ENCODE assay signal across 8 cellular contexts in the genomic region with DNA sequence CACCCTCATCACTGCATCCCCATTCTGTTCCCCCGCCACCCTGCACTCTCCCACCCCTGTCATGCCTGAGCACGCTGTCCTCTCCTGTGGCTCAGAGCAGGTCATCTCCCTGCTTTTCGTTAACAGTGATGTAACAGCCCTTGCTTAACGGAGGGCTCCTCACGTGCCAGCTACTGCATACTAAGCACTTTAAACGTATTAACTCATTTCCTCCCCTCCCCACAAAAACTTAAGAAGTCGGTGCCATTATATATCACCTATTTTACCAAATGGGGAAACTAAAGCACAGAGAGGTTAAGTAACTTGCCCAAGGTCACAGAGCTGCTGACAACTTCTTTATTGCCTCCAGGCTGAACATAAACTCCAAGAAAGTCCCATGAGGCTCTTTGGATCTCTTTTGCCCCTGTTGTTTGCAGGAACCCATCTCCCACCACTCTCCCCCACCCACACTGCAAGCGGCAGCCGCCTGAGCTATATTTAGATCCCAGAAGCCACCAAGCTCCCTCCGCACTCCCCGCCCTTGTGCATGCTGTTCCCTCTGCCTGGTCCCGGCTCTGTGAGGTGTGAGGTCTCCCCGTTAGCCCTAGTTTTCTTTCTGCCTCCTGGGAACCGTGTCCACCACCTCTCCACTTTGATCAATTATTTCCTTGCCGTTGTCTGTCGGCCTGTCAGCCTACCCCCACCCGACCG. TPM values are rescaled to one million over a fixed set of nuclear protein-coding genes. Genes with fewer than 3 reads are reported as not detected.
DNase-seq lines count a peak whose midpoint lies in the region; ATAC-seq and TF ChIP-seq lines count a peak whose summit lies in the region.

No MANE protein-coding gene starts in this region.

- H3K27ac ChIP-seq in CD8-positive, alpha-beta T cell (ENCODE audit: low read depth, low read length), result peak overlapping the region; percentile 49
- no peak overlapping the region for H3K27ac ChIP-seq in iPS-18a (ENCODE audit: low read length)

- peak overlapping the region; percentile 85 for H3K4me3 Mint-ChIP-seq in CD8-positive, alpha-beta T cell
- peak overlapping the region; percentile 82 for H3K4me3 Mint-ChIP-seq in activated T-helper 17 cell treated with anti-CD3 and anti-CD28 coated beads, Interleukin-2, amount 50 U/mL, for 72 hours

- H3K9me3 ChIP-seq in CD8-positive, alpha-beta T cell (ENCODE audit: low read length), result no peaks in the 10 kb centered on the region
- H3K9me3 ChIP-seq in iPS-18a (ENCODE audit: control insufficient read depth, low read depth, low read length), result no peaks in the 10 kb centered on the region

- H3K27ac Mint-ChIP-seq in CD8-positive, alpha-beta T cell, result peak overlapping the region; percentile 92
- peak overlapping the region; percentile 99 for H3K27ac Mint-ChIP-seq in activated T-helper 17 cell treated with anti-CD3 and anti-CD28 coated beads, Interleukin-2, amount 50 U/mL, for 72 hours

- POLR2A ChIA-PET in CD8-positive, alpha-beta T cell (lab: Charles Lee), result interaction anchor here (0.6 to 21.8 kb wide), 8 partner anchors 10 to 420 kb away, joined by 3 to 512 read pairs (median 3); partner anchors contain the start of genes C15orf39 and COX5A

- H3K4me1 Mint-ChIP-seq in CD8-positive, alpha-beta T cell (ENCODE audit: low read depth), result peaks cover 69% of the 10 kb centered on the region
- H3K4me1 Mint-ChIP-seq in activated T-helper 17 cell treated with anti-CD3 and anti-CD28 coated beads, Interleukin-2, amount 50 U/mL, for 72 hours, result peaks cover 48% of the 10 kb centered on the region

- peak overlapping the region; percentile 23 for H3K9ac ChIP-seq in iPS-18a (ENCODE audit: low read length)

- peaks cover 70% of the 10 kb centered on the region for H3K4me1 ChIP-seq in CD8-positive, alpha-beta T cell (ENCODE audit: insufficient read depth, low read length)
- peaks cover 21% of the 10 kb centered on the region for H3K4me1 ChIP-seq in iPS-18a (ENCODE audit: control insufficient read depth, low read depth, low read length)

- 8% methylated on average over 18 of the region's 18 CpGs for WGBS in lower leg skin, 2 donors

- H3K36me3 Mint-ChIP-seq in CD8-positive, alpha-beta T cell, result peaks cover 17% of the 10 kb centered on the region
- H3K36me3 Mint-ChIP-seq in activated T-helper 17 cell treated with anti-CD3 and anti-CD28 coated beads, Interleukin-2, amount 50 U/mL, for 72 hours (ENCODE audit: low read depth), result peaks cover 42% of the 10 kb centered on the region

- CTCF ChIA-PET in CD8-positive, alpha-beta T cell (lab: Charles Lee), result interaction anchor here (0.6 to 38.4 kb wide), 9 partner anchors 3 to 1975 kb away, joined by 3 to 1956 read pairs (median 5); partner anchors contain the start of genes CLK3, CSK and LMAN1L

- TF ChIP-seq POLR2A in lower leg skin (IDR thresholded peaks at IDR 0.05), result no peak

- no peak for TF ChIP-seq CTCF in CD8-positive, alpha-beta T cell (IDR thresholded peaks at IDR 0.05)
- TF ChIP-seq CTCF in lower leg skin (IDR thresholded peaks at IDR 0.05), result no peak

- peak; percentile 34 for ATAC-seq in CD8-positive, alpha-beta T cell
- ATAC-seq in activated T-helper 17 cell treated with anti-CD3 and anti-CD28 coated beads, Interleukin-2, amount 50 U/mL, for 72 hours (replicated peaks), result peak; percentile 29

- H3K36me3 ChIP-seq in CD8-positive, alpha-beta T cell (ENCODE audit: insufficient read depth, low read length), result no peaks in the 10 kb centered on the region
- no peaks in the 10 kb centered on the region for H3K36me3 ChIP-seq in iPS-18a (ENCODE audit: control insufficient read depth, low read depth, low read length)

- no peaks in the 10 kb centered on the region for H3K27me3 Mint-ChIP-seq in CD8-positive, alpha-beta T cell (ENCODE audit: low read depth)
- no peaks in the 10 kb centered on the region for H3K27me3 Mint-ChIP-seq in activated T-helper 17 cell treated with anti-CD3 and anti-CD28 coated beads, Interleukin-2, amount 50 U/mL, for 72 hours

- in situ Hi-C loops in KBM-7 (cut with MboI; ENCODE audit: low pct_unique_long_range_greater_than_20kb, low sequenced_read_pairs), result no loop called here

- H3K27me3 ChIP-seq in CD8-positive, alpha-beta T cell (ENCODE audit: insufficient read depth, low read length), result no peaks in the 10 kb centered on the region
- peaks cover 18% of the 10 kb centered on the region for H3K27me3 ChIP-seq in iPS-18a (ENCODE audit: control insufficient read depth, insufficient read depth, low read length)

- H3K9me3 Mint-ChIP-seq in CD8-positive, alpha-beta T cell, result no peaks in the 10 kb centered on the region
- H3K9me3 Mint-ChIP-seq in activated T-helper 17 cell treated with anti-CD3 and anti-CD28 coated beads, Interleukin-2, amount 50 U/mL, for 72 hours, result no peaks in the 10 kb centered on the region

- intact Hi-C loops in CD8-positive, alpha-beta T cell (cut with DNase I, micrococcal nuclease), result loop anchor here (1.0 to 10.0 kb wide), 7 partner anchors 10 to 864 kb away; partner anchors contain the start of genes COX5A (in 1 of the 2), IMP3 (in 1 of the 2), SNUPN (in 1 of the 2) and SNX33 (in 1 of the 2)
- intact Hi-C loops in lower leg skin (cut with DNase I; ENCODE audit: low total_unique reads), result loop anchor here (5.0 kb wide), 1 partner anchor 171 kb away; no protein-coding TSS in a partner anchor

- DNase-seq in CD8-positive, alpha-beta T cell, result peak in 4 of 7 experiments; percentile 52 to 69 (median 58)
- peak; percentile 80 for DNase-seq in KBM-7
- peak; percentile 19 to 55 (median 37) for DNase-seq in stimulated activated naive CD4-positive, alpha-beta T cell (lab: John Stamatoyannopoulos, UW)
- DNase-seq in NCI-H1436 (lab: John Stamatoyannopoulos, UW), result no peak
- no peak for DNase-seq in lower leg skin (ENCODE audit: low spot score in 2 of 2)
- no peak for DNase-seq in DMS 273 treated with DMSO at 0.1 percent for 48 hours (lab: John Stamatoyannopoulos, UW)

- H3K4me3 ChIP-seq in CD8-positive, alpha-beta T cell (ENCODE audit: low read depth, low read length), result peak overlapping the region; percentile 53
- H3K4me3 ChIP-seq in iPS-18a (ENCODE audit: low read length), result peak overlapping the region; percentile 74
- no peak overlapping the region for H3K4me3 ChIP-seq in lower leg skin (ENCODE audit: low read depth, poor library complexity, severe bottlenecking)

RNA-seq across cellular contexts. Expression of gene CSK, which starts 0.8 kb away (rescaled TPM):
- total RNA-seq in CD8-positive, alpha-beta T cell, result 100 to 1,000 TPM in 1 of 2 experiments, 10 to 100 TPM in 1; 99.5 to 118 TPM
- total RNA-seq in activated T-helper 17 cell treated with anti-CD3 and anti-CD28 coated beads, Interleukin-2, amount 50 U/mL, for 72 hours, result 100 to 1,000 TPM; 176 to 316 TPM
- total RNA-seq in lower leg skin, result 10 to 100 TPM; 37.6 to 47.3 (median 45.4) TPM

RNA-seq across cellular contexts. Expression of gene LMAN1L, which starts 31.5 kb away (rescaled TPM):
- not detected for total RNA-seq in CD8-positive, alpha-beta T cell
- total RNA-seq in activated T-helper 17 cell treated with anti-CD3 and anti-CD28 coated beads, Interleukin-2, amount 50 U/mL, for 72 hours, result 1 to 10 TPM in 1 of 2 donors, under 1 TPM in 1; 0.82 to 1.6 TPM
- total RNA-seq in lower leg skin, result 1 to 10 TPM in 1 of 4 donors, under 1 TPM in 1, not detected in 2; 0.29 to 1.3 TPM

RNA-seq across cellular contexts. Expression of gene CYP1A2, which starts 32.5 kb away (rescaled TPM):
- not detected for total RNA-seq in CD8-positive, alpha-beta T cell
- not detected for total RNA-seq in activated T-helper 17 cell treated with anti-CD3 and anti-CD28 coated beads, Interleukin-2, amount 50 U/mL, for 72 hours
- not detected for total RNA-seq in lower leg skin

RNA-seq across cellular contexts. Expression of gene CPLX3, which starts 45.3 kb away (rescaled TPM):
- under 1 TPM; 0.19 to 0.36 TPM for total RNA-seq in CD8-positive, alpha-beta T cell
- total RNA-seq in activated T-helper 17 cell treated with anti-CD3 and anti-CD28 coated beads, Interleukin-2, amount 50 U/mL, for 72 hours, result under 1 TPM; 0.15 to 0.19 TPM
- total RNA-seq in lower leg skin, result under 1 TPM; 0.17 to 0.84 (median 0.28) TPM

RNA-seq across cellular contexts. Expression of gene CYP1A1, which starts 55.8 kb away (rescaled TPM):
- total RNA-seq in CD8-positive, alpha-beta T cell, result not detected
- total RNA-seq in activated T-helper 17 cell treated with anti-CD3 and anti-CD28 coated beads, Interleukin-2, amount 50 U/mL, for 72 hours, result 10 to 100 TPM in 1 of 2 donors, 1 to 10 TPM in 1; 3.3 to 11.4 TPM
- 1 to 10 TPM; 3.0 to 6.8 (median 3.6) TPM for total RNA-seq in lower leg skin

Comparison
In these comparisons a context has a peak if more than half of its experiments do, and no peak if none do; other contexts are left out.
1. DNase-seq: peak in CD8-positive, alpha-beta T cell (4 of 7), KBM-7 (single experiment) and stimulated activated naive CD4-positive, alpha-beta T cell (6 of 6); none in NCI-H1436 (single experiment), lower leg skin (0 of 2) and DMS 273 treated with DMSO at 0.1 percent for 48 hours (single experiment).